In genomic region chr5:173581408-173582197, GRCh38 we compare ENCODE assay signal across 8 cellular contexts. TPM values are rescaled to one million over a fixed set of nuclear protein-coding genes. Genes with fewer than 3 reads are reported as not detected.
DNase-seq lines count a peak whose midpoint lies in the region; ATAC-seq, FAIRE-seq and TF ChIP-seq lines count a peak whose summit lies in the region.

No MANE protein-coding gene starts in this region.

- H3K4me3 ChIP-seq in A673 (ENCODE audit: low read depth, low read length, poor library complexity, severe bottlenecking) (no peak overlapping the region), PC-9 (no peak overlapping the region), kidney epithelial cell (ENCODE audit: low read depth, low read length) (no peak overlapping the region)

- peak; percentile 69 for FAIRE-seq in GM18507 (lab: Jason Lieb, UNC)

- no peaks in the 10 kb centered on the region for H4K20me1 ChIP-seq in PC-9 (ENCODE audit: insufficient read depth)

- POLR2A ChIA-PET in A673 (lab: Charles Lee; ENCODE audit: low non-redundant PET) (no interaction called here), PC-9 (lab: Charles Lee; ENCODE audit: unreplicated experiment) (no interaction called here)

- no peaks in the 10 kb centered on the region for H3F3A ChIP-seq in PC-9 (ENCODE audit: insufficient read depth, low read depth)

- CTCF ChIA-PET in A673 (lab: Charles Lee) (no interaction called here), PC-9 (lab: Charles Lee) (interaction anchor here (0.6 kb wide), 1 partner anchor 923 kb away, joined by 6 read pairs; no protein-coding TSS in a partner anchor)

- peak; percentile 60 for ATAC-seq in stimulated activated naive CD8-positive, alpha-beta T cell treated with anti-CD3 and anti-CD28 coated beads, Interleukin-15, amount 100 ng/mL, for 72 hours
- ATAC-seq in omental fat pad (ENCODE audit: low FRiP score), result no peak
- no peak for ATAC-seq in HG02840 (IDR thresholded peaks at IDR 0.05; ENCODE audit: low FRiP score, unreplicated experiment)

- peaks cover 12% of the 10 kb centered on the region for H3K27me3 Mint-ChIP-seq in stimulated activated naive CD8-positive, alpha-beta T cell treated with anti-CD3 and anti-CD28 coated beads, Interleukin-15, amount 100 ng/mL, for 72 hours

- H3K27me3 ChIP-seq in A673 (replicated peaks; ENCODE audit: insufficient read depth, low read depth, low read length, poor library complexity), result no peaks in the 10 kb centered on the region
- H3K27me3 ChIP-seq in PC-9 (ENCODE audit: insufficient read depth, low read depth), result no peaks in the 10 kb centered on the region
- H3K27me3 ChIP-seq in kidney epithelial cell (ENCODE audit: control insufficient read depth, insufficient read depth, low read length), result no peaks in the 10 kb centered on the region

- H3K4me1 ChIP-seq in A673 (ENCODE audit: insufficient read depth, low read length, poor library complexity, severe bottlenecking) (no peaks in the 10 kb centered on the region), PC-9 (replicated peaks; ENCODE audit: insufficient read depth) (no peaks in the 10 kb centered on the region)

- no peaks in the 10 kb centered on the region for H3K9me2 ChIP-seq in PC-9 (ENCODE audit: insufficient read depth)

- no peak overlapping the region for H2AFZ ChIP-seq in PC-9

- no peaks in the 10 kb centered on the region for H3K4me1 Mint-ChIP-seq in stimulated activated naive CD8-positive, alpha-beta T cell treated with anti-CD3 and anti-CD28 coated beads, Interleukin-15, amount 100 ng/mL, for 72 hours

- DNase-seq in A673 (ENCODE audit: low spot score) (peak; percentile 48), GM18507 (ENCODE audit: extremely low spot score, insufficient read length, low read depth) (peak; percentile 26), PC-9 (peak in 1 of 2 experiments; percentile 47), amniotic epithelial cell (ENCODE audit: low read depth) (peak; percentile 41), kidney epithelial cell (ENCODE audit: low read depth) (no peak), omental fat pad (ENCODE audit: low spot score) (no peak)
- DNase-seq in stimulated activated naive CD8-positive, alpha-beta T cell treated with anti-CD3 and anti-CD28 coated beads, Interleukin-15, amount 100 ng/mL, for 72 hours, result peak; percentile 47 to 51

- H3K27ac Mint-ChIP-seq in stimulated activated naive CD8-positive, alpha-beta T cell treated with anti-CD3 and anti-CD28 coated beads, Interleukin-15, amount 100 ng/mL, for 72 hours, result no peak overlapping the region

- intact Hi-C loops in A673 (cut with micrococcal nuclease; ENCODE audit: unreplicated experiment) (no loop called here), PC-9 (cut with micrococcal nuclease; ENCODE audit: unreplicated experiment) (no loop called here)

- no peak overlapping the region for H3K4me2 ChIP-seq in PC-9

- BruUV-seq in A673 (replicated peaks; lab: Mats Ljungman, UMichigan) (no TSS peak), PC-9 (replicated peaks; lab: Mats Ljungman, UMichigan) (no TSS peak)

- H3K79me2 ChIP-seq in PC-9 (ENCODE audit: low read depth), result no peaks in the 10 kb centered on the region

- H3K27ac ChIP-seq in A673 (ENCODE audit: low read depth, low read length, poor library complexity, severe bottlenecking) (no peak overlapping the region), PC-9 (no peak overlapping the region)

- H3K9me3 ChIP-seq in A673 (ENCODE audit: low read depth, low read length, poor library complexity, severe bottlenecking) (no peaks in the 10 kb centered on the region), PC-9 (ENCODE audit: insufficient read depth, low read depth) (peaks cover 16% of the 10 kb centered on the region)

- no peak overlapping the region for H3K4me3 Mint-ChIP-seq in stimulated activated naive CD8-positive, alpha-beta T cell treated with anti-CD3 and anti-CD28 coated beads, Interleukin-15, amount 100 ng/mL, for 72 hours

- peaks cover 8 to 21% of the 10 kb centered on the region in 2 donors for H3K9me3 Mint-ChIP-seq in stimulated activated naive CD8-positive, alpha-beta T cell treated with anti-CD3 and anti-CD28 coated beads, Interleukin-15, amount 100 ng/mL, for 72 hours

- H3K36me3 ChIP-seq in A673 (ENCODE audit: insufficient read depth, low read length, poor library complexity, severe bottlenecking) (no peaks in the 10 kb centered on the region), PC-9 (ENCODE audit: low read depth) (no peaks in the 10 kb centered on the region), kidney epithelial cell (ENCODE audit: control insufficient read depth, insufficient read depth, low read length) (no peaks in the 10 kb centered on the region)

- TF ChIP-seq CTCF in A673 (conservative IDR thresholded peaks at IDR 0.05; ENCODE audit: low read depth, low read length), result peak; percentile 76
- peak; percentile 66 for TF ChIP-seq CTCF in PC-9 (conservative IDR thresholded peaks at IDR 0.05)
- peak; percentile 64 for TF ChIP-seq CTCF in kidney epithelial cell (IDR thresholded peaks at IDR 0.05; ENCODE audit: insufficient read depth, low read length, poor library complexity, severe bottlenecking)
- TF ChIP-seq CTCF in omental fat pad (IDR thresholded peaks at IDR 0.05), result no peak

RNA-seq across cellular contexts. Expression of gene BOD1, which starts 34.8 kb away (rescaled TPM):
- total RNA-seq in A673 (2021) (69.5 and 70.9 TPM in 2 replicates), PC-9 (2021) (62.2 and 73.2 TPM in 2 replicates), kidney epithelial cell (76.8 and 81.7 TPM in 2 replicates), omental fat pad (10 to 100 TPM; 52.9 to 63.1 (median 57.8) TPM)

Comparison
In these comparisons a context has a peak if more than half of its experiments do, and no peak if none do; other contexts are left out.
1. DNase-seq: peak in A673 (single experiment), GM18507 (single experiment), amniotic epithelial cell (single experiment) and stimulated activated naive CD8-positive, alpha-beta T cell treated with anti-CD3 and anti-CD28 coated beads, Interleukin-15, amount 100 ng/mL, for 72 hours (2 of 2); none in kidney epithelial cell (single experiment) and omental fat pad (single experiment).
2. CTCF ChIP-seq: peak in A673 (single experiment), PC-9 (single experiment) and kidney epithelial cell (single experiment); none in omental fat pad (0 of 3).